Comparison of ENCODE assay signal across 7 cellular contexts in the genomic region with DNA sequence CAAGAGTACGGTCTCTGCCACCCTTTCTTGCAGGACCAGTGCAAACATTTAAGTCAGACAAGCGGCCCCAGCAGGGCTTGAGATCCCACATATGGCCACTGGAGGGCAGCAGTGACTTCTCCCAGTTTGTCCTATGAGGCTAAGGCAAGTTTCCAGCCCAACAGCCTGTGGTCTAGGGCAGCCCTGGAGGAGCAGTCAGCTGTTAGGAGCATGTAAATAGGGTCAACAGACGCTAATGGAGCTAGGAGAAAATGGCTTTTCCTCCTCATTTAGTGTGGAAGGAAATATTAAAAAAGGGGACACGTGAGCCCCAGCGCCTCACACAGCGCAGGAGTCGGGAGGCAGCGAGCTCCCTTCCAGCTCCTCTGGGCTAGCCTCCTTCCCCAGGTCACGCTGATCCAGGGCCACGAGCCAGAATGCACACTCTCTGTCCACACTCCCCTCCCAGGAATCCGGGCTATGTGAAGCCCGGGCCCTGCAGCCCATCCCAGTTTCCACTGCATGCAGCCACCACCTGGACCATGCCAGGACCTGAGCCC.
DNase-seq lines count a peak whose midpoint lies in the region; ATAC-seq and TF ChIP-seq lines count a peak whose summit lies in the region.

No MANE protein-coding gene starts in this region.

- intact Hi-C loops in lower leg skin (cut with DNase I; ENCODE audit: low total_unique reads), result loop anchor here (10.0 kb wide), 1 partner anchor 343 kb away; no protein-coding TSS in a partner anchor

- in situ Hi-C loops in GM13977 (cut with MboI; ENCODE audit: low pct_unique_long_range_greater_than_20kb, low sequenced_read_pairs, unreplicated experiment), result no loop called here

- WGBS in lower leg skin, 2 donors, result 25 to 29% methylated on average over 10 to 12 of the region's 12 CpGs

- no peak for TF ChIP-seq POLR2A in lower leg skin (IDR thresholded peaks at IDR 0.05)

- DNase-seq in GM13977 (ENCODE audit: low spot score), result peak; percentile 76
- DNase-seq in NCI-H524 treated with DMSO at 0.1 percent for 48 hours (lab: John Stamatoyannopoulos, UW), result peak; percentile 71
- DNase-seq in activated CD4-positive, alpha-beta T cell treated with anti-CD3 and anti-CD28 coated beads, Interleukin-2, amount 50 U/mL, for 1 hour, result peak; percentile 66
- DNase-seq in dermis microvascular lymphatic vessel endothelial cell (ENCODE audit: low read depth in 2 of 2), result peak; percentile 84 to 91
- peak; percentile 94 to 98 for DNase-seq in lower leg skin (ENCODE audit: low spot score in 2 of 2)
- DNase-seq in stimulated activated CD4-positive, alpha-beta T cell treated with anti-CD3 and anti-CD28 coated beads, Interleukin-4, amount 100 ng/mL, for 48 hours (ENCODE audit: low read depth in 2 of 2), result peak; percentile 62 to 73

- ATAC-seq in HG03432 (IDR thresholded peaks at IDR 0.05; ENCODE audit: unreplicated experiment), result peak; percentile 77

- TF ChIP-seq CTCF in GM13977 (IDR thresholded peaks at IDR 0.05; ENCODE audit: extremely low read depth, insufficient read depth, missing control alignments), result peak; percentile 88
- peak in 1 of 3 donors; percentile 89 for TF ChIP-seq CTCF in lower leg skin (IDR thresholded peaks at IDR 0.05)

- H3K4me3 ChIP-seq in lower leg skin (ENCODE audit: low read depth, poor library complexity, severe bottlenecking), result no peak overlapping the region
